In the genomic region with DNA sequence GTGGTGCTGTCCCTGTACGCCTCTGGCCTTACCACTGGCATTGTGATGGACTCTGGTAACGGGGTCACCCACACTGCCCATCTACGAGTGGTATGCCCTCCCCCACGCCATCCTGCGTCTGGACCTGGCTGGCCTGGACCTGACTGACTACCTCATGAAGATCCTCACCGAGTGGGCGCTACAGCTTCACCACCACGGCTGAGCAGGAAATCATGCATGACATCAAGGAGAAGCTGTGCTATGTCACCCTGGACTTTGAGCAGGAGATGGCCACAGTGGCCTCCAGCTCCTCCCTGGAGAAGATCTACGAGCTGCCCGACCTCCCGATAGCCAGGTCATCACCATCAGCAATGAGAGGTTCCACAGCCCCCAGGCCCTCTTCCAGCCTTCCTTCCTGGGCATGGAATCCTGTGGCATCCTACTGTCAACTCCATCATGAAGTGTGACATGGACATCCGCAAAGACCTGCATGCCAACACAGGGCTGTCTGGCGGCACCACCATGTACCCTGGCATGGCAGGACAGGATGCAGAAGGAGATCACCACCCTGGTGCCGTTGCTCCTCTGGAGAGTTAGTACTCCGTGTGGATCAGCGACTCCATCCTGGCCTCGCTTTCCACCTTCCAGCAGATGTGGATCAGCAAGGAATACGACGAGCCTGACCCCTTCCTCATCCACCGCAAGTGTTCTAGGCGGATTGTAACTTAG, we compare ENCODE assay signal across 24 cellular contexts.
"Had no signal": no experiment of that assay in that cellular context is flagged by ENCODE, and none has a peak within 500 bp of the region (broad histone marks: within the 10 kb centered on the region; RNA-seq: fewer than 3 reads in every experiment).

No MANE protein-coding gene starts in this region.

- H3K36me3 Mint-ChIP-seq: activated CD4-positive, alpha-beta memory T cell treated with anti-CD3 and anti-CD28 coated beads for 36 hours; activated naive CD8-positive, alpha-beta T cell had no signal

- DNase-seq: activated B cell treated with CpG ODN at 0.5 μM for 24 hours; activated CD4-positive, alpha-beta memory T cell treated with anti-CD3 and anti-CD28 coated beads for 36 hours; activated CD4-positive, alpha-beta T cell treated with anti-CD3 and anti-CD28 coated beads, Interleukin-2, amount 10 ng/mL, durations not matched to agents 7 days and 5 days; activated CD8-positive, alpha-beta memory T cell treated with anti-CD3 and anti-CD28 coated beads for 24 hours; activated gamma-delta T cell; activated naive CD4-positive, alpha-beta T cell treated with anti-CD3 and anti-CD28 coated beads for 36 hours; activated T-cell treated with anti-CD3 and anti-CD28 coated beads, Interleukin-2, amount 50 U/mL, for 4 hours; Kasumi-1; NCI-H1105 treated with DMSO at 0.1 percent for 48 hours; NCI-H146; NCI-H187 treated with DMSO at 0.1 percent for 48 hours; NCI-H2081 treated with DMSO at 0.1 percent for 48 hours; NCI-H2171; NCI-H2227 treated with DMSO at 0.1 percent for 48 hours; NCI-H446 treated with DMSO at 0.1 percent for 48 hours; NCI-H524 treated with DMSO at 0.1 percent for 48 hours; NCI-H748 treated with DMSO at 0.1 percent for 48 hours; SIG-M5; T-helper 17 cell; T-helper 9 cell had no signal

- H3K27me3 Mint-ChIP-seq: activated B cell treated with CpG ODN at 0.5 μM for 24 hours; activated CD4-positive, alpha-beta memory T cell treated with anti-CD3 and anti-CD28 coated beads for 36 hours; activated CD4-positive, alpha-beta T cell treated with anti-CD3 and anti-CD28 coated beads, Interleukin-2, amount 10 ng/mL, durations not matched to agents 7 days and 5 days; activated naive CD8-positive, alpha-beta T cell; central memory CD8-positive, alpha-beta T cell; T-helper 17 cell had no signal

- H3K27ac Mint-ChIP-seq: activated B cell treated with CpG ODN at 0.5 μM for 24 hours; activated CD4-positive, alpha-beta memory T cell treated with anti-CD3 and anti-CD28 coated beads for 36 hours; activated CD4-positive, alpha-beta T cell treated with anti-CD3 and anti-CD28 coated beads, Interleukin-2, amount 10 ng/mL, durations not matched to agents 7 days and 5 days; activated naive CD4-positive, alpha-beta T cell treated with anti-CD3 and anti-CD28 coated beads for 36 hours; activated naive CD8-positive, alpha-beta T cell; activated T-helper 17 cell treated with anti-CD3 and anti-CD28 coated beads, Interleukin-2, amount 50 U/mL, for 72 hours; T-helper 17 cell had no signal

- H3K4me3 Mint-ChIP-seq: activated B cell treated with CpG ODN at 0.5 μM for 24 hours; activated CD4-positive, alpha-beta memory T cell treated with anti-CD3 and anti-CD28 coated beads for 36 hours; activated CD4-positive, alpha-beta T cell treated with anti-CD3 and anti-CD28 coated beads, Interleukin-2, amount 10 ng/mL, durations not matched to agents 7 days and 5 days; activated naive CD4-positive, alpha-beta T cell treated with anti-CD3 and anti-CD28 coated beads for 36 hours; activated naive CD8-positive, alpha-beta T cell; activated T-cell treated with anti-CD3 and anti-CD28 coated beads, Interleukin-2, amount 50 U/mL, for 4 hours; activated T-helper 17 cell treated with anti-CD3 and anti-CD28 coated beads, Interleukin-2, amount 50 U/mL, for 72 hours; central memory CD8-positive, alpha-beta T cell; T-helper 17 cell had no signal

- H3K4me1 Mint-ChIP-seq: activated B cell treated with CpG ODN at 0.5 μM for 24 hours; activated CD4-positive, alpha-beta T cell treated with anti-CD3 and anti-CD28 coated beads, Interleukin-2, amount 10 ng/mL, durations not matched to agents 7 days and 5 days; activated T-helper 17 cell treated with anti-CD3 and anti-CD28 coated beads, Interleukin-2, amount 50 U/mL, for 72 hours; central memory CD8-positive, alpha-beta T cell; T-helper 17 cell had no signal

- H3K4me3 ChIP-seq: K562 had no signal

- H3K9me3 Mint-ChIP-seq: activated B cell treated with CpG ODN at 0.5 μM for 24 hours; activated CD4-positive, alpha-beta memory T cell treated with anti-CD3 and anti-CD28 coated beads for 36 hours; activated naive CD4-positive, alpha-beta T cell treated with anti-CD3 and anti-CD28 coated beads for 36 hours; activated T-cell treated with anti-CD3 and anti-CD28 coated beads, Interleukin-2, amount 50 U/mL, for 4 hours; activated T-helper 17 cell treated with anti-CD3 and anti-CD28 coated beads, Interleukin-2, amount 50 U/mL, for 72 hours had no signal

- FAIRE-seq: K562 had no signal
